Comparison of ENCODE assay signal across 9 cellular contexts in genomic region chrX:107678957-107679740, GRCh38. TPM values are rescaled to one million over a fixed set of nuclear protein-coding genes. Genes with fewer than 3 reads are reported as not detected.
DNase-seq lines count a peak whose midpoint lies in the region; ATAC-seq and TF ChIP-seq lines count a peak whose summit lies in the region.
"Had no signal": no experiment of that assay in that cellular context is flagged by ENCODE, and none has a peak within 500 bp of the region (broad histone marks: within the 10 kb centered on the region; RNA-seq: fewer than 3 reads in every experiment).

No MANE protein-coding gene starts in this region.

- ATAC-seq in GM21447 (IDR thresholded peaks at IDR 0.05; ENCODE audit: unreplicated experiment) (peak; percentile 25), HG03469 (IDR thresholded peaks at IDR 0.05; ENCODE audit: unreplicated experiment) (no peak)

- H3K4me1 ChIP-seq in adrenal gland (replicated peaks in 1 of 2) (peaks cover 10 to 32% of the 10 kb centered on the region in 2 donors), thyroid gland (peaks cover 22 to 50% of the 10 kb centered on the region in 2 donors), HAP-1 (peaks cover 24% of the 10 kb centered on the region)

- TF ChIP-seq POLR2A in adrenal gland (IDR thresholded peaks at IDR 0.05) (no peak), lower leg skin (IDR thresholded peaks at IDR 0.05) (no peak), thyroid gland (IDR thresholded peaks at IDR 0.05) (peak in 1 of 2 donors; percentile 23)

- DNase-seq in SK-MEL-5 (ENCODE audit: low read depth, low spot score) = peak; percentile 38
- peak in 6 of 7 donors; percentile 56 to 87 (median 62) for DNase-seq in adrenal gland
- peak; percentile 89 to 96 for DNase-seq in lower leg skin (ENCODE audit: low spot score in 2 of 2)
- DNase-seq in thyroid gland = peak; percentile 48 to 50
- DNase-seq in HAP-1 (ENCODE audit: low spot score in 2 of 2) = no peak
- no peak for DNase-seq in NCI-H1694 (lab: John Stamatoyannopoulos, UW)

- intact Hi-C loops in adrenal gland (cut with DNase I) (loop anchor here (5.0 to 10.0 kb wide), 2 partner anchors 38 to 96 kb away; partner anchors contain the start of genes NCBP2L (in 1 of the 2) and TSC22D3 (in 1 of the 2)), lower leg skin (cut with DNase I; ENCODE audit: low total_unique reads) (no loop called here), thyroid gland (cut with DNase I) (loop anchor here (5.0 kb wide), 1 partner anchor 38 kb away; no protein-coding TSS in a partner anchor)

- no peak for TF ChIP-seq CTCF in adrenal gland (IDR thresholded peaks at IDR 0.05)
- no peak for TF ChIP-seq CTCF in lower leg skin (IDR thresholded peaks at IDR 0.05)
- no peak for TF ChIP-seq CTCF in thyroid gland (IDR thresholded peaks at IDR 0.05)

- 67 to 83% (median 73%) methylated on average over 4 to 8 of the region's 8 CpGs for WGBS in adrenal gland, 4 donors
- 61 to 73% methylated on average over 6 to 8 of the region's 8 CpGs for WGBS in lower leg skin, 2 donors
- 88 to 100% methylated on average over 2 to 3 of the region's 8 CpGs for WGBS in thyroid gland, 2 donors

- H3K27ac ChIP-seq in adrenal gland (peak overlapping the region in 3 of 5 donors; percentile 3 to 96 (median 77)), thyroid gland (peak overlapping the region; percentile 94 to 99 (median 99))
- H3K27ac ChIP-seq: neutrophil had no signal

- no peaks in the 10 kb centered on the region for H3K27me3 ChIP-seq in adrenal gland
- no peaks in the 10 kb centered on the region for H3K27me3 ChIP-seq in thyroid gland
- no peaks in the 10 kb centered on the region for H3K27me3 ChIP-seq in HAP-1 (ENCODE audit: low read depth)
- H3K27me3 ChIP-seq: neutrophil had no signal

- in situ Hi-C loops in SK-MEL-5 (cut with HindIII; ENCODE audit: low pct_unique_long_range_greater_than_20kb, low sequenced_read_pairs) (no loop called here), HAP-1 (cut with MboI; ENCODE audit: low sequenced_read_pairs) (loop anchor here (5.0 kb wide), 1 partner anchor 38 kb away; no protein-coding TSS in a partner anchor)

- no peak overlapping the region for H3K4me3 ChIP-seq in adrenal gland
- no peak overlapping the region for H3K4me3 ChIP-seq in lower leg skin (ENCODE audit: low read depth, poor library complexity, severe bottlenecking)
- H3K4me3 ChIP-seq in thyroid gland (replicated peaks in 1 of 3) = no peak overlapping the region
- no peak overlapping the region for H3K4me3 ChIP-seq in HAP-1

- H3K9me3 ChIP-seq in adrenal gland (replicated peaks in 1 of 3) (no peaks in the 10 kb centered on the region), thyroid gland (no peaks in the 10 kb centered on the region), HAP-1 (no peaks in the 10 kb centered on the region)
- H3K9me3 ChIP-seq: neutrophil had no signal

- H3K36me3 ChIP-seq in adrenal gland (replicated peaks in 1 of 2) (no peaks in the 10 kb centered on the region), thyroid gland (no peaks in the 10 kb centered on the region), HAP-1 (replicated peaks) (no peaks in the 10 kb centered on the region)
- H3K36me3 ChIP-seq: neutrophil had no signal

RNA-seq across cellular contexts. Expression of gene PRPS1, which starts 50.8 kb away (rescaled TPM):
- total RNA-seq in SK-MEL-5 (2014; rRNA removed; shearing (Covaris generic)) = 39.8 and 39.9 TPM in 2 replicates
- 49.5 and 49.6 TPM in 2 replicates for polyA plus RNA-seq in SK-MEL-5 (2015; cell fraction: cytosol; rRNA removed)
- polyA plus RNA-seq in SK-MEL-5 (2015; cell fraction: nucleus; rRNA removed) = 22.3 and 22.8 TPM in 2 replicates
- total RNA-seq in adrenal gland (10 to 100 TPM in 7 of 8 donors, 1 to 10 TPM in 1; 9.9 to 55.1 (median 39.0) TPM), lower leg skin (10 to 100 TPM in 1 of 4 donors, 1 to 10 TPM in 3; 7.1 to 10.8 (median 8.0) TPM), thyroid gland (10 to 100 TPM; 45.1 to 69.6 (median 62.8) TPM)
- polyA plus RNA-seq in adrenal gland = 10 to 100 TPM in 1 of 3 donors, 1 to 10 TPM in 2; 8.9 to 78.3 (median 9.4) TPM

Comparison
In these comparisons a context has a peak if more than half of its experiments do, and no peak if none do; other contexts are left out.
1. DNase-seq: peak in SK-MEL-5 (single experiment), adrenal gland (6 of 7), lower leg skin (2 of 2) and thyroid gland (2 of 2); none in HAP-1 (0 of 2) and NCI-H1694 (single experiment).